In genomic region chr3:15099364-15100098, GRCh38 we compare ENCODE assay signal across 8 cellular contexts. TPM values are rescaled to one million over a fixed set of nuclear protein-coding genes. Genes with fewer than 3 reads are reported as not detected.
DNase-seq lines count a peak whose midpoint lies in the region; ATAC-seq and TF ChIP-seq lines count a peak whose summit lies in the region.

No MANE protein-coding gene starts in this region.

- no peaks in the 10 kb centered on the region for H4K20me1 ChIP-seq in osteoblast (ENCODE audit: insufficient read depth, low read length)

- no peak for TF ChIP-seq CTCF in WI38 (IDR thresholded peaks at IDR 0.05; ENCODE audit: low read depth, low read length)
- peak in 1 of 3 experiments; percentile 2 for TF ChIP-seq CTCF in esophagus muscularis mucosa (IDR thresholded peaks at IDR 0.05)
- no peak for TF ChIP-seq CTCF in osteoblast (IDR thresholded peaks at IDR 0.05; ENCODE audit: extremely low read depth, low read depth, low read length)

- 15% methylated on average over 19 of the region's 19 CpGs for WGBS in esophagus muscularis mucosa

- peak overlapping the region; percentile 80 to 89 (median 88) for H3K27ac ChIP-seq in esophagus muscularis mucosa (replicated peaks in 1 of 4)
- peak overlapping the region; percentile 81 for H3K27ac ChIP-seq in osteoblast (ENCODE audit: low read depth, low read length)

- H3K9me3 ChIP-seq in esophagus muscularis mucosa (no peaks in the 10 kb centered on the region), osteoblast (ENCODE audit: low read depth, low read length) (no peaks in the 10 kb centered on the region)

- peaks cover 33 to 48% (median 43%) of the 10 kb centered on the region in 4 donors for H3K4me1 ChIP-seq in esophagus muscularis mucosa
- H3K4me1 ChIP-seq in osteoblast (ENCODE audit: insufficient read depth, low read length): peaks cover 20% of the 10 kb centered on the region

- no peak for TF ChIP-seq EP300 in esophagus muscularis mucosa (IDR thresholded peaks at IDR 0.05)

- peak overlapping the region; percentile 99 for H3K4me2 ChIP-seq in osteoblast (ENCODE audit: insufficient read depth, low read length)

- ATAC-seq in GM18858 (IDR thresholded peaks at IDR 0.05; ENCODE audit: unreplicated experiment) (peak; percentile 2), HG02973 (IDR thresholded peaks at IDR 0.05; ENCODE audit: unreplicated experiment) (peak; percentile 5)

- intact Hi-C loops in esophagus muscularis mucosa (cut with DNase I): loop anchor here (10.0 kb wide), 3 partner anchors 175 to 445 kb away; partner anchors contain the start of gene CCDC174

- H3K27me3 ChIP-seq in esophagus muscularis mucosa: no peaks in the 10 kb centered on the region
- H3K27me3 ChIP-seq in osteoblast (ENCODE audit: insufficient read depth, low read length): no peaks in the 10 kb centered on the region

- DNase-seq in esophagus muscularis mucosa (ENCODE audit: extremely low spot score) (no peak), osteoblast (ENCODE audit: insufficient read length, low spot score, missing footprints) (peak; percentile 69), hepatic stellate cell (ENCODE audit: low spot score) (no peak), NCI-H2081 treated with DMSO at 0.1 percent for 48 hours (lab: John Stamatoyannopoulos, UW) (no peak), SW480 (ENCODE audit: low spot score) (no peak)

- no peak for TF ChIP-seq POLR2A in esophagus muscularis mucosa (IDR thresholded peaks at IDR 0.05; ENCODE audit: low read depth)

- peak overlapping the region; percentile 99 for H2AFZ ChIP-seq in osteoblast (ENCODE audit: low read length)

- H3K79me2 ChIP-seq in osteoblast (ENCODE audit: insufficient read depth, low read length): peaks cover 33% of the 10 kb centered on the region

- H3K4me3 ChIP-seq in WI38 (ENCODE audit: low read depth, low read length) (peak overlapping the region; percentile 96), esophagus muscularis mucosa (peak overlapping the region; percentile 83 to 94 (median 88)), osteoblast (ENCODE audit: insufficient read depth, low read length) (peak overlapping the region; percentile 86)

- H3K36me3 ChIP-seq in esophagus muscularis mucosa (peaks cover 14 to 18% (median 18%) of the 10 kb centered on the region in 4 donors), osteoblast (ENCODE audit: insufficient read depth, low read length) (peaks cover 14% of the 10 kb centered on the region)

RNA-seq across cellular contexts. Expression of gene RBSN, which starts 0.6 kb away (rescaled TPM):
- total RNA-seq in esophagus muscularis mucosa (10 to 100 TPM; 31.6 to 45.7 (median 39.0) TPM), osteoblast (23.9 TPM in 2 replicates)

RNA-seq across cellular contexts. Expression of gene MRPS25, which starts 34.4 kb away (rescaled TPM):
- total RNA-seq in esophagus muscularis mucosa (10 to 100 TPM; 17.6 to 32.3 (median 23.6) TPM), osteoblast (11.2 and 14.4 TPM in 2 replicates)
